ENCODE assay signal across 28 cellular contexts in the genomic region with DNA sequence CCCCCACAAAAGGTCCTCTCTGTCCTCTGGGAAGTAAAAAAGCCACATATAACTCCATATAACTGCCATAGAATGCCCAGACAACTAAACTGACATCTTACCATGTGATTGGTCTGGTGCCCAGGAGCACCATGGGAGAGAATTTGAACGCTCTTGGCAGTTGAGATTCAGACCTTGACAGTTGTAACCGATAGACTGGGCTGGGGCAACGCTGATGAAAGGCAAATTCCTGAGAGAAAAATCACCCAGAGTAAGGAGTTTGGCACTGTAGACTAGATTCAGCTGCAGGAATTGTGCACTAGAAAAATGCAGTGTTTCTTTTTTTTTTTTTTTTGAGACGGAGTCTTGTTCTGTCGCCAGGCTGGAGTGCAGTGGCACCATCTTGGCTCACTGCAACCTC.
"Had no signal": no experiment of that assay in that cellular context is flagged by ENCODE, and none has a peak within 500 bp of the region (broad histone marks: within the 10 kb centered on the region; RNA-seq: fewer than 3 reads in every experiment).

No MANE protein-coding gene starts in this region.

- H3K4me3 Mint-ChIP-seq: activated B cell treated with CpG ODN at 0.5 μM for 24 hours; activated CD4-positive, alpha-beta T cell treated with anti-CD3 and anti-CD28 coated beads for 36 hours; activated naive CD4-positive, alpha-beta T cell treated with anti-CD3 and anti-CD28 coated beads for 36 hours; activated T-cell treated with anti-CD3 and anti-CD28 coated beads, Interleukin-2, amount 50 U/mL, for 24 hours; mesothelial cell of epicardium; naive thymus-derived CD8-positive, alpha-beta T cell; neural progenitor cell; stimulated activated naive CD8-positive, alpha-beta T cell treated with anti-CD3 and anti-CD28 coated beads, Interleukin-15, Interleukin-2, amounts not matched to agents 100 ng/mL and 50 ng/mL, for 24 hours had no signal

- H3K27ac ChIP-seq: brain microvascular endothelial cell, hepatocyte, left ventricle myocardium inferior, neural progenitor cell, right lobe of liver, skin epidermis, tibial artery had no signal

- H3K9me3 ChIP-seq: left ventricle myocardium inferior, right lobe of liver, tibial artery had no signal

- H3K4me1 Mint-ChIP-seq: activated B cell treated with CpG ODN at 0.5 μM for 24 hours; activated CD4-positive, alpha-beta T cell treated with anti-CD3 and anti-CD28 coated beads for 36 hours; mesothelial cell of epicardium; naive thymus-derived CD8-positive, alpha-beta T cell had no signal

- H3K36me3 Mint-ChIP-seq: mesothelial cell of epicardium; naive thymus-derived CD8-positive, alpha-beta T cell; neural progenitor cell had no signal

- H3K27me3 ChIP-seq: brain microvascular endothelial cell, hepatocyte, neural progenitor cell, right lobe of liver, tibial artery had no signal

- H3K4me1 ChIP-seq: left ventricle myocardium inferior, right lobe of liver, tibial artery had no signal

- H3K27ac Mint-ChIP-seq: activated B cell treated with CpG ODN at 0.5 μM for 24 hours; activated CD4-positive, alpha-beta T cell treated with anti-CD3 and anti-CD28 coated beads for 36 hours; activated naive CD4-positive, alpha-beta T cell treated with anti-CD3 and anti-CD28 coated beads for 36 hours; activated T-cell treated with anti-CD3 and anti-CD28 coated beads, Interleukin-2, amount 50 U/mL, for 24 hours; activated T-helper 2 cell treated with anti-CD3 and anti-CD28 coated beads, Interferon-gamma antibody, Interleukin-2, Interleukin-4, amounts not matched to agents 10 μg/mL and 5 μg/mL and 100 μg/mL, durations not matched to agents 14 hours and 24 hours and 36 hours; mesothelial cell of epicardium; naive thymus-derived CD8-positive, alpha-beta T cell; stimulated activated naive CD8-positive, alpha-beta T cell treated with anti-CD3 and anti-CD28 coated beads, Interleukin-15, Interleukin-2, amounts not matched to agents 100 ng/mL and 50 ng/mL, for 24 hours had no signal

- H3K27me3 Mint-ChIP-seq: activated CD4-positive, alpha-beta T cell treated with anti-CD3 and anti-CD28 coated beads for 36 hours; activated T-cell treated with anti-CD3 and anti-CD28 coated beads, Interleukin-2, amount 50 U/mL, for 24 hours; stimulated activated naive CD8-positive, alpha-beta T cell treated with anti-CD3 and anti-CD28 coated beads, Interleukin-15, Interleukin-2, amounts not matched to agents 100 ng/mL and 50 ng/mL, for 24 hours had no signal

- H3K9me3 Mint-ChIP-seq: activated B cell treated with CpG ODN at 0.5 μM for 24 hours; activated naive CD4-positive, alpha-beta T cell treated with anti-CD3 and anti-CD28 coated beads for 36 hours; activated T-cell treated with anti-CD3 and anti-CD28 coated beads, Interleukin-2, amount 50 U/mL, for 24 hours; activated T-helper 2 cell treated with anti-CD3 and anti-CD28 coated beads, Interferon-gamma antibody, Interleukin-2, Interleukin-4, amounts not matched to agents 10 μg/mL and 5 μg/mL and 100 μg/mL, durations not matched to agents 14 hours and 24 hours and 36 hours; mesothelial cell of epicardium; neural progenitor cell; stimulated activated naive CD8-positive, alpha-beta T cell treated with anti-CD3 and anti-CD28 coated beads, Interleukin-15, Interleukin-2, amounts not matched to agents 100 ng/mL and 50 ng/mL, for 24 hours had no signal

- DNase-seq: activated B cell treated with CpG ODN at 0.5 μM for 24 hours; activated CD4-positive, alpha-beta T cell treated with anti-CD3 and anti-CD28 coated beads for 36 hours; activated CD4-positive, alpha-beta T cell treated with anti-CD3 and anti-CD28 coated beads, Interleukin-2, amount 50 U/mL, for 4 hours; activated CD8-positive, alpha-beta memory T cell treated with anti-CD3 and anti-CD28 coated beads for 24 hours; activated CD8-positive, alpha-beta memory T cell treated with anti-CD3 and anti-CD28 coated beads, Interleukin-2, amount 50 U/mL, for 4 hours; activated naive CD4-positive, alpha-beta T cell treated with anti-CD3 and anti-CD28 coated beads for 36 hours; activated T-cell treated with anti-CD3 and anti-CD28 coated beads, Interleukin-2, amount 50 U/mL, for 24 hours; amygdala; brain microvascular endothelial cell; caudate nucleus; dermis blood vessel endothelial cell; effector CD8-positive, alpha-beta T cell; glutamatergic neuron; left ventricle myocardium inferior; naive thymus-derived CD8-positive, alpha-beta T cell; posterior cingulate gyrus; right lobe of liver; stimulated activated CD4-positive, alpha-beta T cell treated with anti-CD3 and anti-CD28 coated beads, Interleukin-1b, Interleukin-23, amount 100 ng/mL, for 48 hours; substantia nigra; T-helper 9 cell; tibial artery had no signal

- H3K36me3 ChIP-seq: brain microvascular endothelial cell, left ventricle myocardium inferior, neural progenitor cell, right lobe of liver, tibial artery had no signal

- ATAC-seq: activated CD4-positive, alpha-beta T cell treated with anti-CD3 and anti-CD28 coated beads for 36 hours; esophagus mucosa; naive thymus-derived CD8-positive, alpha-beta T cell; right lobe of liver had no signal

- H3K4me3 ChIP-seq: hepatocyte, left ventricle myocardium inferior, neural progenitor cell, right lobe of liver, skin epidermis, tibial artery had no signal
